In the genomic region with DNA sequence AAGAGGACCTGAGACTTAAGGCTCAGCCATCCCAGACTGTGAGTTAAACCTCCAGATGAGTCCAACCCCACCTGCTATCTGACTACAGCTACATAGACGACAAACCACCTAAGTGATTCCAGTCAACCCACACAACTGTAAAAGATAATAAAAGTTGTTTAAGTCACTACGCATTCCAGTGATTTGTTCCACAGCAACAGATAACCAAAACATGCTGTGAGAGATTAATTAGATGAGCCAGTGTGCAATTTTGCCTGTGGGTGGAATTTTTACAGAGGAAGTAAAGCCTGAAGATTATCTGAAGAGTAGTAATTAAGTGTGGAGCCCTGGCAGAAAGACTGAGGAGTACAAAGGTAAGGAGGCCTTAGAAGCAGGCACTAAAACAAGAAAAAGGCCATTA, we compare ENCODE assay signal across 20 cellular contexts. TPM values are rescaled to one million over a fixed set of nuclear protein-coding genes. Genes with fewer than 3 reads are reported as not detected.
A peak's percentile ranks its signal among the peaks of the same experiment; 100 is the strongest.
DNase-seq lines count a peak whose midpoint lies in the region; ATAC-seq and TF ChIP-seq lines count a peak whose summit lies in the region.
"Had no signal": no experiment of that assay in that cellular context is flagged by ENCODE, and none has a peak within 500 bp of the region (broad histone marks: within the 10 kb centered on the region; RNA-seq: fewer than 3 reads in every experiment).

No MANE protein-coding gene starts in this region.

- no peak overlapping the region for H3K27ac ChIP-seq in foreskin keratinocyte
- H3K27ac ChIP-seq in gastrocnemius medialis, result peak overlapping the region; percentile 87 to 98 (median 96)
- H3K27ac ChIP-seq in aorta (ENCODE audit: low read depth in 1 of 2, low read length in 2 of 2), result no peak overlapping the region
- H3K27ac ChIP-seq: 22Rv1, heart left ventricle had no signal

- H3K36me3 Mint-ChIP-seq in activated naive CD4-positive, alpha-beta T cell treated with anti-CD3 and anti-CD28 coated beads for 36 hours (ENCODE audit: low read depth), result peaks cover 10% of the 10 kb centered on the region

- H3K4me1 Mint-ChIP-seq in activated naive CD4-positive, alpha-beta T cell treated with anti-CD3 and anti-CD28 coated beads for 36 hours (ENCODE audit: low read depth), result peaks cover 16% of the 10 kb centered on the region

- H3K27me3 ChIP-seq in foreskin keratinocyte, result no peaks in the 10 kb centered on the region
- no peaks in the 10 kb centered on the region for H3K27me3 ChIP-seq in gastrocnemius medialis
- no peaks in the 10 kb centered on the region for H3K27me3 ChIP-seq in aorta (ENCODE audit: control insufficient read depth in 1 of 2, insufficient read depth in 2 of 2, low read length in 1 of 2)
- H3K27me3 ChIP-seq: heart left ventricle had no signal

- peaks cover 8% of the 10 kb centered on the region for H3K4me1 ChIP-seq in foreskin keratinocyte
- H3K4me1 ChIP-seq in gastrocnemius medialis, result peaks cover 69 to 81% of the 10 kb centered on the region in 2 donors
- peaks cover 5 to 6% of the 10 kb centered on the region in 2 donors for H3K4me1 ChIP-seq in aorta (ENCODE audit: control insufficient read depth in 1 of 2, insufficient read depth in 2 of 2, low read length in 2 of 2)

- H3K4me3 ChIP-seq in gastrocnemius medialis (peak overlapping the region in 1 of 4 donors; percentile 21), aorta (ENCODE audit: low read length in 2 of 2) (no peak overlapping the region)
- H3K4me3 ChIP-seq: heart left ventricle had no signal

- no peak overlapping the region for H3K27ac Mint-ChIP-seq in activated naive CD4-positive, alpha-beta T cell treated with anti-CD3 and anti-CD28 coated beads for 36 hours
- H3K27ac Mint-ChIP-seq: activated CD4-positive, alpha-beta memory T cell treated with anti-CD3 and anti-CD28 coated beads for 36 hours; activated T-helper 2 cell treated with anti-CD3 and anti-CD28 coated beads, Interferon-gamma antibody, Interleukin-2, Interleukin-4, amounts not matched to agents 10 μg/mL and 5 μg/mL and 100 μg/mL, durations not matched to agents 14 hours and 24 hours and 36 hours; brain; type B pancreatic cell had no signal

- peak; percentile 4 for ATAC-seq in foreskin keratinocyte
- no peak for ATAC-seq in gastrocnemius medialis
- ATAC-seq in aorta (ENCODE audit: low FRiP score), result no peak
- ATAC-seq: heart left ventricle, left ventricle myocardium superior had no signal

- H3K36me3 ChIP-seq in gastrocnemius medialis, result no peaks in the 10 kb centered on the region
- peaks cover 0 to 3% of the 10 kb centered on the region in 2 donors for H3K36me3 ChIP-seq in aorta (ENCODE audit: control insufficient read depth in 1 of 2, insufficient read depth in 2 of 2, low read length in 1 of 2)

- CTCF ChIA-PET in activated naive CD4-positive, alpha-beta T cell treated with anti-CD3 and anti-CD28 coated beads for 36 hours (lab: Charles Lee), result interaction anchor here (0.8 kb wide), 1 partner anchor 51 kb away, joined by 3 read pairs; no protein-coding TSS in a partner anchor

- no peaks in the 10 kb centered on the region for H3K27me3 Mint-ChIP-seq in activated naive CD4-positive, alpha-beta T cell treated with anti-CD3 and anti-CD28 coated beads for 36 hours (ENCODE audit: low read depth)
- H3K27me3 Mint-ChIP-seq: activated CD4-positive, alpha-beta memory T cell treated with anti-CD3 and anti-CD28 coated beads for 36 hours; type B pancreatic cell had no signal

- no peak for TF ChIP-seq POLR2A in gastrocnemius medialis (IDR thresholded peaks at IDR 0.05)

- WGBS in aorta, 2 donors, result 68 to 70% methylated on average over 2 of the region's 2 CpGs

- H3K9me3 Mint-ChIP-seq in activated naive CD4-positive, alpha-beta T cell treated with anti-CD3 and anti-CD28 coated beads for 36 hours, result no peaks in the 10 kb centered on the region
- H3K9me3 Mint-ChIP-seq: activated CD4-positive, alpha-beta memory T cell treated with anti-CD3 and anti-CD28 coated beads for 36 hours; activated T-helper 2 cell treated with anti-CD3 and anti-CD28 coated beads, Interferon-gamma antibody, Interleukin-2, Interleukin-4, amounts not matched to agents 10 μg/mL and 5 μg/mL and 100 μg/mL, durations not matched to agents 14 hours and 24 hours and 36 hours; brain; type B pancreatic cell had no signal

- in situ Hi-C loops in gastrocnemius medialis (cut with MboI; ENCODE audit: low sequenced_read_pairs in 4 of 4), result no loop called here

- no peak for TF ChIP-seq CTCF in foreskin keratinocyte (conservative IDR thresholded peaks at IDR 0.05)
- no peak for TF ChIP-seq CTCF in gastrocnemius medialis (IDR thresholded peaks at IDR 0.05 in 4 of 5, conservative IDR thresholded peaks at IDR 0.05 in 1 of 5)

- H3K9me3 ChIP-seq in gastrocnemius medialis (no peaks in the 10 kb centered on the region), aorta (ENCODE audit: control insufficient read depth, low read length) (no peaks in the 10 kb centered on the region)
- H3K9me3 ChIP-seq: heart left ventricle had no signal

- no peak overlapping the region for H3K4me3 Mint-ChIP-seq in activated naive CD4-positive, alpha-beta T cell treated with anti-CD3 and anti-CD28 coated beads for 36 hours
- H3K4me3 Mint-ChIP-seq: activated CD4-positive, alpha-beta memory T cell treated with anti-CD3 and anti-CD28 coated beads for 36 hours; brain; type B pancreatic cell had no signal

- intact Hi-C loops in gastrocnemius medialis (cut with DNase I; ENCODE audit: low total_unique reads), result no loop called here
- intact Hi-C loops in aorta (cut with DNase I), result loop anchor here in 1 of 2 donors (10.0 kb wide), 1 partner anchor 527 kb away; no protein-coding TSS in a partner anchor
- intact Hi-C loops in activated naive CD4-positive, alpha-beta T cell treated with anti-CD3 and anti-CD28 coated beads for 36 hours (cut with micrococcal nuclease), result no loop called here

- DNase-seq in DMS79 (lab: John Stamatoyannopoulos, UW) (peak; percentile 1), DMS79 treated with DMSO at 0.1 percent for 48 hours (lab: John Stamatoyannopoulos, UW) (no peak), RPMI7951 (ENCODE audit: low read depth) (peak; percentile 65), foreskin keratinocyte (no peak), gastrocnemius medialis (no peak), mesenteric fat pad (ENCODE audit: low spot score) (no peak), aorta (no peak)
- no peak for DNase-seq in activated naive CD4-positive, alpha-beta T cell treated with anti-CD3 and anti-CD28 coated beads for 36 hours
- DNase-seq: activated CD4-positive, alpha-beta memory T cell treated with anti-CD3 and anti-CD28 coated beads for 36 hours; H7; heart left ventricle; left ventricle myocardium superior; NCI-H1092; nucleus accumbens; stimulated activated CD8-positive, alpha-beta memory T cell treated with anti-CD3 and anti-CD28 coated beads, Interleukin-4, amount 100 ng/mL, for 48 hours; T-helper 2 cell had no signal

RNA-seq across cellular contexts. Expression of a gene that starts 5.4 kb away (rescaled TPM):
- total RNA-seq in RPMI7951 (2014; rRNA removed; shearing (Covaris generic)), result 92.4 and 95.2 TPM in 2 replicates
- total RNA-seq in foreskin keratinocyte (47.9 and 48.4 TPM in 2 replicates), gastrocnemius medialis (100 to 1,000 TPM; 229 to 408 (median 342) TPM), mesenteric fat pad (49.0 TPM), aorta (10 to 100 TPM; 38.3 to 47.8 TPM)
- polyA plus RNA-seq in foreskin keratinocyte (18.3 and 20.9 TPM in 2 replicates), aorta (10 to 100 TPM; 21.0 to 32.1 TPM)
- total RNA-seq in activated naive CD4-positive, alpha-beta T cell treated with anti-CD3 and anti-CD28 coated beads for 36 hours, result 10 to 100 TPM; 45.2 to 46.1 TPM

RNA-seq across cellular contexts. Expression of a gene that starts 45.8 kb away (rescaled TPM):
- total RNA-seq in RPMI7951 (2014; rRNA removed; shearing (Covaris generic)), result 0.10 TPM in 1 of 2 replicates, not detected in the other
- total RNA-seq in foreskin keratinocyte, result 0.24 TPM in 1 of 2 replicates, not detected in the other
- polyA plus RNA-seq in foreskin keratinocyte, result 0.16 TPM in 1 of 2 replicates, not detected in the other
- 10 to 100 TPM in 3 of 4 donors, 1 to 10 TPM in 1; 7.1 to 49.1 (median 13.7) TPM for total RNA-seq in gastrocnemius medialis
- 12.4 TPM for total RNA-seq in mesenteric fat pad
- total RNA-seq in aorta, result 10 to 100 TPM in 1 of 2 donors, 1 to 10 TPM in 1; 7.9 to 11.3 TPM
- polyA plus RNA-seq in aorta, result 10 to 100 TPM in 1 of 2 donors, 1 to 10 TPM in 1; 2.2 to 13.0 TPM
- 1 to 10 TPM; 1.7 to 3.4 TPM for total RNA-seq in activated naive CD4-positive, alpha-beta T cell treated with anti-CD3 and anti-CD28 coated beads for 36 hours

RNA-seq across cellular contexts. Expression of a gene that starts 50.2 kb away (rescaled TPM):
- total RNA-seq in RPMI7951 (2014; rRNA removed; shearing (Covaris generic)), result 20.2 and 32.9 TPM in 2 replicates
- 18.6 and 19.8 TPM in 2 replicates for total RNA-seq in foreskin keratinocyte
- 27.9 and 33.4 TPM in 2 replicates for polyA plus RNA-seq in foreskin keratinocyte
- total RNA-seq in gastrocnemius medialis, result 10 to 100 TPM in 2 of 4 donors, 1 to 10 TPM in 2; 5.9 to 14.6 (median 9.5) TPM
- total RNA-seq in mesenteric fat pad, result 21.5 TPM
- 10 to 100 TPM; 15.0 to 15.3 TPM for total RNA-seq in aorta
- polyA plus RNA-seq in aorta, result 10 to 100 TPM; 16.5 to 27.9 TPM
- 10 to 100 TPM; 20.6 to 21.7 TPM for total RNA-seq in activated naive CD4-positive, alpha-beta T cell treated with anti-CD3 and anti-CD28 coated beads for 36 hours

Comparison
In these comparisons a context has a peak if more than half of its experiments do, and no peak if none do; other contexts are left out.
1. DNase-seq: peak in DMS79 (single experiment) and RPMI7951 (single experiment); none in DMS79 treated with DMSO at 0.1 percent for 48 hours (single experiment), foreskin keratinocyte (0 of 2), gastrocnemius medialis (0 of 2), mesenteric fat pad (single experiment), aorta (0 of 2) and activated naive CD4-positive, alpha-beta T cell treated with anti-CD3 and anti-CD28 coated beads for 36 hours (single experiment).
2. H3K27ac ChIP-seq: peak in gastrocnemius medialis (4 of 4); none in foreskin keratinocyte (single experiment) and aorta (0 of 2).